Comparison of ENCODE assay signal across 8 cellular contexts in genomic region chr19:6066661-6067646, GRCh38. TPM values are rescaled to one million over a fixed set of nuclear protein-coding genes. Genes with fewer than 3 reads are reported as not detected.
DNase-seq lines count a peak whose midpoint lies in the region; ATAC-seq and TF ChIP-seq lines count a peak whose summit lies in the region.

No MANE protein-coding gene starts in this region.

- H3K4me1 Mint-ChIP-seq in natural killer cell: peaks cover 36 to 46% of the 10 kb centered on the region in 2 donors
- peaks cover 19 to 33% of the 10 kb centered on the region in 2 donors for H3K4me1 Mint-ChIP-seq in natural killer cell treated with Interleukin-12 subunit alpha and Interleukin-12 subunit beta and Interleukin-15 and Interleukin-18, amount 100 ng/mL, for 72 hours (ENCODE audit: low read depth in 2 of 2)

- peaks cover 6% of the 10 kb centered on the region for H3K36me3 Mint-ChIP-seq in natural killer cell
- H3K36me3 Mint-ChIP-seq in natural killer cell treated with Interleukin-12 subunit alpha and Interleukin-12 subunit beta and Interleukin-15 and Interleukin-18, amount 100 ng/mL, for 72 hours: no peaks in the 10 kb centered on the region

- TF ChIP-seq CTCF in natural killer cell (IDR thresholded peaks at IDR 0.05): no peak
- no peak for TF ChIP-seq CTCF in omental fat pad (IDR thresholded peaks at IDR 0.05)

- ATAC-seq in natural killer cell (no peak), Right ventricle myocardium inferior (peak; percentile 84), omental fat pad (ENCODE audit: low FRiP score) (peak; percentile 52), GM21390 (IDR thresholded peaks at IDR 0.05; ENCODE audit: unreplicated experiment) (no peak), HG03139 (IDR thresholded peaks at IDR 0.05; ENCODE audit: unreplicated experiment) (no peak)
- no peak for ATAC-seq in natural killer cell treated with Interleukin-12 subunit alpha and Interleukin-12 subunit beta and Interleukin-15 and Interleukin-18, amount 100 ng/mL, for 72 hours

- peaks cover 15 to 29% of the 10 kb centered on the region in 2 donors for H3K27me3 Mint-ChIP-seq in natural killer cell (ENCODE audit: low read depth in 2 of 2)
- peaks cover 0 to 17% of the 10 kb centered on the region in 2 donors for H3K27me3 Mint-ChIP-seq in natural killer cell treated with Interleukin-12 subunit alpha and Interleukin-12 subunit beta and Interleukin-15 and Interleukin-18, amount 100 ng/mL, for 72 hours

- intact Hi-C loops in natural killer cell (cut with micrococcal nuclease): loop anchor here (5.0 kb wide), 1 partner anchor 45 kb away; the partner anchor contains the start of gene RFX2
- intact Hi-C loops in Right ventricle myocardium inferior (cut with DNase I): loop anchor here (1.0 to 2.0 kb wide), 4 partner anchors 10 to 206 kb away; partner anchors contain the start of gene RFX2

- peak; percentile 14 for DNase-seq in natural killer cell
- DNase-seq in natural killer cell treated with Interleukin-12 subunit alpha and Interleukin-12 subunit beta and Interleukin-15 and Interleukin-18, amount 100 ng/mL, for 72 hours (ENCODE audit: low spot score): no peak
- DNase-seq in NCI-H2227 (lab: John Stamatoyannopoulos, UW; ENCODE audit: unreplicated experiment): peak; percentile 93
- peak in 47 of 56 donors; percentile 12 to 88 (median 61) for DNase-seq in amygdala (lab: John Stamatoyannopoulos, UW)
- peak; percentile 98 for DNase-seq in Right ventricle myocardium inferior (ENCODE audit: missing footprints)
- peak; percentile 93 for DNase-seq in omental fat pad (ENCODE audit: low spot score)

- H3K4me3 Mint-ChIP-seq in natural killer cell: peak overlapping the region; percentile 2
- no peak overlapping the region for H3K4me3 Mint-ChIP-seq in natural killer cell treated with Interleukin-12 subunit alpha and Interleukin-12 subunit beta and Interleukin-15 and Interleukin-18, amount 100 ng/mL, for 72 hours

- peak overlapping the region; percentile 76 to 82 for H3K27ac Mint-ChIP-seq in natural killer cell
- peak overlapping the region in 1 of 2 donors; percentile 0 for H3K27ac Mint-ChIP-seq in natural killer cell treated with Interleukin-12 subunit alpha and Interleukin-12 subunit beta and Interleukin-15 and Interleukin-18, amount 100 ng/mL, for 72 hours

- peaks cover 0 to 2% of the 10 kb centered on the region in 2 donors for H3K9me3 Mint-ChIP-seq in natural killer cell
- H3K9me3 Mint-ChIP-seq in natural killer cell treated with Interleukin-12 subunit alpha and Interleukin-12 subunit beta and Interleukin-15 and Interleukin-18, amount 100 ng/mL, for 72 hours: no peaks in the 10 kb centered on the region

RNA-seq across cellular contexts. Expression of gene RFX2, which starts 43.3 kb away (rescaled TPM):
- 1 to 10 TPM; 2.4 to 4.6 (median 4.1) TPM for total RNA-seq in natural killer cell
- 1 to 10 TPM; 6.6 to 6.9 TPM for total RNA-seq in natural killer cell treated with Interleukin-12 subunit alpha and Interleukin-12 subunit beta and Interleukin-15 and Interleukin-18, amount 100 ng/mL, for 72 hours
- 5.4 TPM for total RNA-seq in Right ventricle myocardium inferior
- total RNA-seq in omental fat pad: 10 to 100 TPM in 3 of 4 donors, 1 to 10 TPM in 1; 8.1 to 93.0 (median 20.4) TPM

Comparison
In these comparisons a context has a peak if more than half of its experiments do, and no peak if none do; other contexts are left out.
1. ATAC-seq: peak in Right ventricle myocardium inferior (single experiment) and omental fat pad (single experiment); none in natural killer cell (0 of 3), natural killer cell treated with Interleukin-12 subunit alpha and Interleukin-12 subunit beta and Interleukin-15 and Interleukin-18, amount 100 ng/mL, for 72 hours (0 of 2), GM21390 (single experiment) and HG03139 (single experiment).